16 cellular contexts compared by ENCODE assay signal in the genomic region with DNA sequence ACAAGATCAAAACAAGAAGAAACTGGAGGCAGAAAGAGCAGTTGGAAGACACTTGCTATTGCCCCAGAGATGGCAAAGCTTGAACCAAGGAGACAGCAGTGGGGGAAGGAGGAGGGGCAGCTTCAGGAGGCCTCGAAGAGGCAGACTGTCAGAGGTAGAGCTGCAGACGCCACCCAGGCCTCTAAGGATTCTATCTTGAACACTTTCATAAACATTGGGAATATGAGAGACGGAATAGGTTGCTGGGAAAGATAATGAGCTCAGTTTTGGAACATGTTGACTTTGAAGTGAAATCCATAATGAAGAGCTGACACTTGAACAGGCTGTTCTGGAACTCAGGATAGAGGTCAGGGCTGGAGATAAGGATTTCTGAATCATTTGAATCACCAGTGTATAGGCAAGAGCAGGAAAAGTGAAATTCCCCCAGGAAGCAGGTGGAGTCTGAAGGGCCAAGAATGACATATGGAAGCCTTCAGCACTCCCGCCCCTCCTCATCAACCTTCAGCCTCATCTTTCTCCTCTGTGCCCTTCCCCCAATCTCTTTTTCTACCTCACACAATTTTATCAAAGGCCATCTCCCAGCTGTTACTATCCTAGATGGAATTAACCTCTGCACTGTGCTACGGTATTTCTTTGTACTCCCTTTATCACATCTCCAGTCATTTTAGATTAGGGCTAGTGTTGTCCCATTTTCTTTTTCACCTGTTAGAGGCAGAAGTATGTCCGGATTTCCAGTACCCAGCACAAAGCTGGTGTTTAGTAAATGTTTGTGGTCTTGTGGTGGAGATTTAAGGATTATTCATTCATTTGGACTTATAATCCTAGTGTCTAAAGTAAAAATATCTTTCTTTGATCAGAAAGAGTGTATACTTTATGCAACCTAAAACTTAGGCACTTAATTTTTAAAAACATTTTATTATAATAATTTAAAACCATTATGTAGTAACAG. TPM values are rescaled to one million over a fixed set of nuclear protein-coding genes. Genes with fewer than 3 reads are reported as not detected.
DNase-seq lines count a peak whose midpoint lies in the region; ATAC-seq, FAIRE-seq and TF ChIP-seq lines count a peak whose summit lies in the region.
"Had no signal": no experiment of that assay in that cellular context is flagged by ENCODE, and none has a peak within 500 bp of the region (broad histone marks: within the 10 kb centered on the region; RNA-seq: fewer than 3 reads in every experiment).

No MANE protein-coding gene starts in this region.

- DNase-seq in WTC11 (ENCODE audit: low spot score) (no peak), right cardiac atrium (no peak), smooth muscle cell (lab: John Stamatoyannopoulos, UW; ENCODE audit: unreplicated experiment) (no peak), RCC 7860 (ENCODE audit: low spot score) (no peak), GM12892 (ENCODE audit: insufficient read length) (no peak), NCI-H774 (lab: John Stamatoyannopoulos, UW) (no peak)
- DNase-seq in activated T-cell treated with anti-CD3 and anti-CD28 coated beads, Interleukin-2, amount 50 U/mL, for 1 hour, result no peak
- DNase-seq: activated CD4-positive, CD25-positive, alpha-beta regulatory T cell treated with anti-CD3 and anti-CD28 coated beads, Interleukin-2, amount 50 U/mL, for 72 hours; activated gamma-delta T cell treated with Interleukin-2 at 50 U/mL for 16 hours; COR-L47; effector CD8-positive, alpha-beta T cell; NCI-H1105 treated with DMSO at 0.1 percent for 48 hours; RPMI8226 had no signal

- H3K4me3 Mint-ChIP-seq in WTC11, result no peak overlapping the region

- no peaks in the 10 kb centered on the region for H3K79me2 ChIP-seq in smooth muscle cell (ENCODE audit: low read depth)

- H3K9me3 ChIP-seq in HEK293 (ENCODE audit: control insufficient read depth, insufficient read depth, low read depth, low read length) (no peaks in the 10 kb centered on the region), right cardiac atrium (ENCODE audit: control insufficient read depth, low read length) (no peaks in the 10 kb centered on the region), smooth muscle cell (replicated peaks; ENCODE audit: low read depth) (no peaks in the 10 kb centered on the region)

- peaks cover 4% of the 10 kb centered on the region for H3F3A ChIP-seq in smooth muscle cell (ENCODE audit: low read depth)

- POLR2A ChIA-PET in HEK293 (lab: Yijun Ruan, JAX) (interaction anchor here (1.1 to 2.0 kb wide), 5 partner anchors 12 to 48 kb away, joined by 3 to 10 read pairs (median 4); a partner anchor contains a TSS), WTC11 (lab: Charles Lee) (interaction anchor here (0.5 kb wide), 1 partner anchor 48 kb away, joined by 4 read pairs; a partner anchor contains a TSS)

- TF ChIP-seq CTCF in HEK293 (tag by site-specific recombination; IDR thresholded peaks at IDR 0.05), result no peak
- no peak for TF ChIP-seq CTCF in WTC11 (IDR thresholded peaks at IDR 0.05)
- no peak for TF ChIP-seq CTCF in smooth muscle cell (IDR thresholded peaks at IDR 0.05; ENCODE audit: borderline replicate concordance, insufficient read depth, poor library complexity, severe bottlenecking)

- H3K27me3 Mint-ChIP-seq in WTC11 (ENCODE audit: low read depth), result no peaks in the 10 kb centered on the region
- H3K27me3 Mint-ChIP-seq: progenitor cell of endocrine pancreas had no signal

- H4K20me1 ChIP-seq in smooth muscle cell (ENCODE audit: low read depth), result no peaks in the 10 kb centered on the region

- H3K4me1 Mint-ChIP-seq in WTC11, result peaks cover 3% of the 10 kb centered on the region; the same call in 1 of the 2 replicates

- peak overlapping the region; percentile 28 for H3K4me2 ChIP-seq in smooth muscle cell

- H3K27ac ChIP-seq in HEK293 (ENCODE audit: extremely low read depth, low read depth, low read length) (peak overlapping the region; percentile 63), right cardiac atrium (ENCODE audit: low read length) (peak overlapping the region; percentile 93), smooth muscle cell (ENCODE audit: low read depth) (no peak overlapping the region)

- CTCF ChIA-PET in HEK293 (lab: Yijun Ruan, JAX), result interaction anchor here (0.6 to 1.9 kb wide), 5 partner anchors 11 to 344 kb away, joined by 3 to 6 read pairs (median 4); no protein-coding TSS in a partner anchor
- CTCF ChIA-PET in WTC11 (lab: Charles Lee), result interaction anchor here (0.6 to 0.8 kb wide), 2 partner anchors 10 to 40 kb away, joined by 3 to 5 read pairs; no protein-coding TSS in a partner anchor

- intact Hi-C loops in right cardiac atrium (cut with DNase I), result no loop called here

- no peak overlapping the region for H2AFZ ChIP-seq in smooth muscle cell (ENCODE audit: low read depth)

- H3K9ac ChIP-seq in smooth muscle cell (ENCODE audit: low read depth), result no peak overlapping the region

- no peaks in the 10 kb centered on the region for H3K36me3 Mint-ChIP-seq in WTC11

- H3K9me3 Mint-ChIP-seq in WTC11, result no peaks in the 10 kb centered on the region

- peaks cover 6% of the 10 kb centered on the region for H3K4me1 ChIP-seq in HEK293 (ENCODE audit: control insufficient read depth, insufficient read depth, low read length)
- H3K4me1 ChIP-seq in right cardiac atrium (ENCODE audit: control insufficient read depth, insufficient read depth, low read length), result peaks cover 11% of the 10 kb centered on the region
- peaks cover 20% of the 10 kb centered on the region for H3K4me1 ChIP-seq in smooth muscle cell (ENCODE audit: low read depth)

- no peak overlapping the region for H3K27ac Mint-ChIP-seq in WTC11
- H3K27ac Mint-ChIP-seq: progenitor cell of endocrine pancreas had no signal

- H3K36me3 ChIP-seq in HEK293 (ENCODE audit: control insufficient read depth in 2 of 2, insufficient read depth in 1 of 2, low read length in 2 of 2) (no peaks in the 10 kb centered on the region), smooth muscle cell (ENCODE audit: low read depth) (no peaks in the 10 kb centered on the region)

- no peak for TF ChIP-seq POLR2A in GM12892 (IDR thresholded peaks at IDR 0.05; ENCODE audit: low read depth, low read length)

- WGBS in right cardiac atrium, result 39% methylated on average over 6 of the region's 6 CpGs
- WGBS in smooth muscle cell (ENCODE audit: low lambda C conversion rate), result 42% methylated on average over 6 of the region's 6 CpGs

- FAIRE-seq in RCC 7860 (lab: Jason Lieb, UNC) (no peak), GM12892 (lab: Jason Lieb, UNC) (no peak)
- FAIRE-seq: GM18507 had no signal

- no peaks in the 10 kb centered on the region for H3K27me3 ChIP-seq in right cardiac atrium (ENCODE audit: control insufficient read depth, insufficient read depth)
- H3K27me3 ChIP-seq in smooth muscle cell (ENCODE audit: low read depth), result no peaks in the 10 kb centered on the region

- no peak overlapping the region for H3K4me3 ChIP-seq in HEK293 (ENCODE audit: low read depth, low read length)
- no peak overlapping the region for H3K4me3 ChIP-seq in right cardiac atrium (ENCODE audit: low read length)
- no peak overlapping the region for H3K4me3 ChIP-seq in smooth muscle cell

- ATAC-seq in WTC11 (peak; percentile 60), right cardiac atrium (peak; percentile 23 to 60)

TF ChIP-seq in HEK293, 187 proteins besides CTCF, POLR2A, EP300 and RAD21 (continues in another document):
- TF ChIP-seq GLIS2 (tag by site-specific recombination; IDR thresholded peaks at IDR 0.05) (no peak), ZNF600 (tag by site-specific recombination; IDR thresholded peaks at IDR 0.05) (peak; percentile 61; the same call in 1 of the 2 replicates), TRIM28 (IDR thresholded peaks at IDR 0.05; ENCODE audit: borderline replicate concordance, low read length) (peak; percentile 61), ZNF146 (tag by site-specific recombination; IDR thresholded peaks at IDR 0.05) (no peak)
- TF ChIP-seq, protein P1, sequence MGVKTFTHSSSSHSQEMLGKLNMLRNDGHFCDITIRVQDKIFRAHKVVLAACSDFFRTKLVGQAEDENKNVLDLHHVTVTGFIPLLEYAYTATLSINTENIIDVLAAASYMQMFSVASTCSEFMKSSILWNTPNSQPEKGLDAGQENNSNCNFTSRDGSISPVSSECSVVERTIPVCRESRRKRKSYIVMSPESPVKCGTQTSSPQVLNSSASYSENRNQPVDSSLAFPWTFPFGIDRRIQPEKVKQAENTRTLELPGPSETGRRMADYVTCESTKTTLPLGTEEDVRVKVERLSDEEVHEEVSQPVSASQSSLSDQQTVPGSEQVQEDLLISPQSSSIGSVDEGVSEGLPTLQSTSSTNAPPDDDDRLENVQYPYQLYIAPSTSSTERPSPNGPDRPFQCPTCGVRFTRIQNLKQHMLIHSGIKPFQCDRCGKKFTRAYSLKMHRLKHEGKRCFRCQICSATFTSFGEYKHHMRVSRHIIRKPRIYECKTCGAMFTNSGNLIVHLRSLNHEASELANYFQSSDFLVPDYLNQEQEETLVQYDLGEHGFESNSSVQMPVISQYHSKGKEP (tag by site-specific recombination; IDR thresholded peaks at IDR 0.05), result no peak

TF ChIP-seq in WTC11, 78 proteins besides CTCF, POLR2A, EP300 and RAD21:
- TF ChIP-seq, protein P2, sequence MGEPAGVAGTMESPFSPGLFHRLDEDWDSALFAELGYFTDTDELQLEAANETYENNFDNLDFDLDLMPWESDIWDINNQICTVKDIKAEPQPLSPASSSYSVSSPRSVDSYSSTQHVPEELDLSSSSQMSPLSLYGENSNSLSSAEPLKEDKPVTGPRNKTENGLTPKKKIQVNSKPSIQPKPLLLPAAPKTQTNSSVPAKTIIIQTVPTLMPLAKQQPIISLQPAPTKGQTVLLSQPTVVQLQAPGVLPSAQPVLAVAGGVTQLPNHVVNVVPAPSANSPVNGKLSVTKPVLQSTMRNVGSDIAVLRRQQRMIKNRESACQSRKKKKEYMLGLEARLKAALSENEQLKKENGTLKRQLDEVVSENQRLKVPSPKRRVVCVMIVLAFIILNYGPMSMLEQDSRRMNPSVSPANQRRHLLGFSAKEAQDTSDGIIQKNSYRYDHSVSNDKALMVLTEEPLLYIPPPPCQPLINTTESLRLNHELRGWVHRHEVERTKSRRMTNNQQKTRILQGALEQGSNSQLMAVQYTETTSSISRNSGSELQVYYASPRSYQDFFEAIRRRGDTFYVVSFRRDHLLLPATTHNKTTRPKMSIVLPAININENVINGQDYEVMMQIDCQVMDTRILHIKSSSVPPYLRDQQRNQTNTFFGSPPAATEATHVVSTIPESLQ (CRISPR knock-in tag; IDR thresholded peaks at IDR 0.05), result no peak
- TF ChIP-seq, protein P3, sequence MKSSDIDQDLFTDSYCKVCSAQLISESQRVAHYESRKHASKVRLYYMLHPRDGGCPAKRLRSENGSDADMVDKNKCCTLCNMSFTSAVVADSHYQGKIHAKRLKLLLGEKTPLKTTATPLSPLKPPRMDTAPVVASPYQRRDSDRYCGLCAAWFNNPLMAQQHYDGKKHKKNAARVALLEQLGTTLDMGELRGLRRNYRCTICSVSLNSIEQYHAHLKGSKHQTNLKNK (CRISPR knock-in tag; IDR thresholded peaks at IDR 0.05), result no peak
- TF ChIP-seq RELA (CRISPR knock-in tag; IDR thresholded peaks at IDR 0.05; ENCODE audit: borderline replicate concordance), result no peak
- no peak for TF ChIP-seq GRHL2 (CRISPR knock-in tag; IDR thresholded peaks at IDR 0.05; ENCODE audit: insufficient replicate concordance, severe bottlenecking)

RNA-seq across cellular contexts. Expression of a gene that starts 47.5 kb away (rescaled TPM):
- total RNA-seq in WTC11 (2021), result 175 to 202 TPM (median 178 TPM) in 3 replicates
- total RNA-seq in right cardiac atrium, result 100 to 1,000 TPM; 242 to 283 (median 249) TPM
- 183 TPM for polyA plus RNA-seq in right cardiac atrium
- total RNA-seq in smooth muscle cell, result 246 and 295 TPM in 2 replicates
- polyA plus RNA-seq in smooth muscle cell, result 335 and 371 TPM in 2 replicates
- polyA plus RNA-seq in GM12892 (2012; ENCODE audit: missing spikeins), result 113 TPM
